Comparison of ENCODE assay signal across 8 cellular contexts in the genomic region with DNA sequence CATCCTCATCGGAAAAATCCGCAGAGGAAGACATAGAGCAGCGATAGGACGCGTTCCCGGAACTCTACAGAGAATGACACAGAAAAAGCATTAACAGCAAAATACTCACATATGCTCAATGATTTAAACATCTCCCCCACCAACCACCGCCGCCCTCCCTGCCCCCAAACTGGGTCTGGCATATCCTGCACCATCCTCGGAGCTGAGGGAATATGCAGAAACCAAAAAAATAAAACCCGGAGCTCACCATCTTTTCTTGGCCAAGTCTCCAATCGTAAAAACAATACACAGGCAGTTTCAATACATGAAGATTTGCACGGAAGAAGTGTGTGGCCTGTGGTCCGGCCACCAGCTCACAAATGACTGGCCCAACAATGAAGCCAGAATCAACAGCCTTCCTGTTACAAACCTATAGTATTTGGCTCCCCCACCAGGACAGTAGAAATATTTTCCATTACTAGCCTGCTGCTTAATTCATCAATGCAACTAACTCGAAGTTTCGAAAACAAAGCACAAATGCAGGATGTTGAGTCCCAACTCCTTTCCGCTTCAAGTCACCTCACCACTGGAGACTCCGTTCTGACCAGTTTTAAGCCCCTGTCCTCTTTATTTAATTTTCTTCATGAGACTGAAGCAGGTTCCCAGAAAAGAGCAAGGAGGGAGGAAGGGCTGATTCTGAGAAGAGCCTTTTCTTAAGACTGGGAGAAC.
DNase-seq lines count a peak whose midpoint lies in the region; ATAC-seq and TF ChIP-seq lines count a peak whose summit lies in the region.

No MANE protein-coding gene starts in this region.

- H3K4me3 ChIP-seq in CD4-positive, CD25-positive, alpha-beta regulatory T cell (ENCODE audit: low read depth, low read length), result peak overlapping the region; percentile 35
- peak overlapping the region; percentile 69 for H3K4me3 ChIP-seq in fibroblast of mammary gland (ENCODE audit: control insufficient read depth, low read depth, low read length)
- H3K4me3 ChIP-seq in muscle layer of duodenum (ENCODE audit: low read depth in 1 of 2, low read length in 2 of 2), result peak overlapping the region; percentile 65 to 84
- peak overlapping the region; percentile 42 to 49 for H3K4me3 ChIP-seq in vagina

- no peak for TF ChIP-seq POLR2A in vagina (IDR thresholded peaks at IDR 0.05)

- H3K27me3 ChIP-seq in CD4-positive, CD25-positive, alpha-beta regulatory T cell (ENCODE audit: control insufficient read depth, insufficient read depth, low read length), result peaks cover 11% of the 10 kb centered on the region
- H3K27me3 ChIP-seq in muscle layer of duodenum (ENCODE audit: low read depth, low read length), result no peaks in the 10 kb centered on the region
- H3K27me3 ChIP-seq in vagina, result no peaks in the 10 kb centered on the region

- H3K4me1 ChIP-seq in CD4-positive, CD25-positive, alpha-beta regulatory T cell (ENCODE audit: control insufficient read depth, insufficient read depth, low read length, poor library complexity, severe bottlenecking), result peaks cover 10% of the 10 kb centered on the region
- H3K4me1 ChIP-seq in muscle layer of duodenum (ENCODE audit: control insufficient read depth in 1 of 2, insufficient read depth in 2 of 2, low read length in 2 of 2) (peaks cover 0 to 28% of the 10 kb centered on the region in 2 donors), vagina (peaks cover 20% of the 10 kb centered on the region)

- no peaks in the 10 kb centered on the region for H3K36me3 ChIP-seq in CD4-positive, CD25-positive, alpha-beta regulatory T cell (ENCODE audit: control insufficient read depth, insufficient read depth, low read length)
- H3K36me3 ChIP-seq in muscle layer of duodenum (ENCODE audit: control insufficient read depth in 1 of 2, insufficient read depth in 2 of 2, low read length in 2 of 2) (no peaks in the 10 kb centered on the region), vagina (no peaks in the 10 kb centered on the region)

- H3K9me3 ChIP-seq in CD4-positive, CD25-positive, alpha-beta regulatory T cell (ENCODE audit: control insufficient read depth in 2 of 2, low read length in 2 of 2), result no peaks in the 10 kb centered on the region
- H3K9me3 ChIP-seq in muscle layer of duodenum (ENCODE audit: control insufficient read depth in 1 of 2, low read length in 2 of 2) (no peaks in the 10 kb centered on the region), vagina (no peaks in the 10 kb centered on the region)

- peak overlapping the region; percentile 12 to 84 (median 49) for H3K4me3 Mint-ChIP-seq in CD4-positive, CD25-positive, alpha-beta regulatory T cell
- H3K4me3 Mint-ChIP-seq in WTC11, result peak overlapping the region; percentile 94

- H3K36me3 Mint-ChIP-seq in CD4-positive, CD25-positive, alpha-beta regulatory T cell, result no peaks in the 10 kb centered on the region
- H3K36me3 Mint-ChIP-seq in WTC11, result peaks cover 4% of the 10 kb centered on the region; the same call in 1 of the 2 replicates

- H3K27ac ChIP-seq in CD4-positive, CD25-positive, alpha-beta regulatory T cell (ENCODE audit: insufficient read depth, low read length, poor library complexity, severe bottlenecking), result no peak overlapping the region
- H3K27ac ChIP-seq in muscle layer of duodenum (ENCODE audit: low read length), result peak overlapping the region; percentile 35
- peak overlapping the region; percentile 75 for H3K27ac ChIP-seq in vagina

- peaks cover 0 to 8% (median 0%) of the 10 kb centered on the region in 7 donors for H3K9me3 Mint-ChIP-seq in CD4-positive, CD25-positive, alpha-beta regulatory T cell
- H3K9me3 Mint-ChIP-seq in WTC11, result no peaks in the 10 kb centered on the region

- peak; percentile 25; the same call in 1 of the 2 replicates for TF ChIP-seq CTCF in WTC11 (IDR thresholded peaks at IDR 0.05)
- TF ChIP-seq CTCF in fibroblast of mammary gland (conservative IDR thresholded peaks at IDR 0.05; ENCODE audit: control insufficient read depth, insufficient read depth, low read depth, low read length), result peak; percentile 71
- TF ChIP-seq CTCF in vagina (IDR thresholded peaks at IDR 0.05), result peak; percentile 48 to 67 (median 55)

- peak overlapping the region in 1 of 3 donors; percentile 7 for H3K27ac Mint-ChIP-seq in CD4-positive, CD25-positive, alpha-beta regulatory T cell
- H3K27ac Mint-ChIP-seq in WTC11, result peak overlapping the region; percentile 96

- peak in 1 of 3 donors; percentile 64 for DNase-seq in CD4-positive, CD25-positive, alpha-beta regulatory T cell
- DNase-seq in NCI-H2081 treated with DMSO at 0.1 percent for 48 hours (lab: John Stamatoyannopoulos, UW), result peak; percentile 26
- DNase-seq in WTC11 (ENCODE audit: low spot score), result peak; percentile 19
- DNase-seq in fibroblast of mammary gland (ENCODE audit: low read depth), result peak; percentile 91
- DNase-seq in vagina (ENCODE audit: extremely low spot score in 2 of 2), result no peak

- intact Hi-C loops in vagina (cut with DNase I), result loop anchor here (5.0 kb wide), 1 partner anchor 219 kb away; no protein-coding TSS in a partner anchor

- ATAC-seq in CD4-positive, CD25-positive, alpha-beta regulatory T cell (ENCODE audit: low read depth in 2 of 2), result peak; percentile 50 to 55
- ATAC-seq in GM18517 (IDR thresholded peaks at IDR 0.05; ENCODE audit: unreplicated experiment) (peak; percentile 92), HG02885 (IDR thresholded peaks at IDR 0.05; ENCODE audit: poor library complexity, unreplicated experiment) (peak; percentile 96), WTC11 (peak; percentile 76)

- peaks cover 0 to 19% (median 12%) of the 10 kb centered on the region in 4 donors for H3K4me1 Mint-ChIP-seq in CD4-positive, CD25-positive, alpha-beta regulatory T cell
- peaks cover 50% of the 10 kb centered on the region for H3K4me1 Mint-ChIP-seq in WTC11

- CTCF ChIA-PET in WTC11 (lab: Charles Lee), result interaction anchor here (0.5 to 4.2 kb wide), 54 partner anchors 8 to 465 kb away, joined by 3 to 66 read pairs (median 4); partner anchors contain the start of gene DST

- POLR2A ChIA-PET in WTC11 (lab: Charles Lee), result interaction anchor here (0.8 kb wide), 1 partner anchor 7 kb away, joined by 3 read pairs; no protein-coding TSS in a partner anchor

- peaks cover 58% of the 10 kb centered on the region for H3K27me3 Mint-ChIP-seq in CD4-positive, CD25-positive, alpha-beta regulatory T cell
- no peaks in the 10 kb centered on the region; the same call in 1 of the 2 replicates for H3K27me3 Mint-ChIP-seq in WTC11 (ENCODE audit: low read depth)

TF ChIP-seq in WTC11, 78 proteins besides CTCF, POLR2A, EP300 and RAD21 (continues in another document):
- TF ChIP-seq, protein P1, sequence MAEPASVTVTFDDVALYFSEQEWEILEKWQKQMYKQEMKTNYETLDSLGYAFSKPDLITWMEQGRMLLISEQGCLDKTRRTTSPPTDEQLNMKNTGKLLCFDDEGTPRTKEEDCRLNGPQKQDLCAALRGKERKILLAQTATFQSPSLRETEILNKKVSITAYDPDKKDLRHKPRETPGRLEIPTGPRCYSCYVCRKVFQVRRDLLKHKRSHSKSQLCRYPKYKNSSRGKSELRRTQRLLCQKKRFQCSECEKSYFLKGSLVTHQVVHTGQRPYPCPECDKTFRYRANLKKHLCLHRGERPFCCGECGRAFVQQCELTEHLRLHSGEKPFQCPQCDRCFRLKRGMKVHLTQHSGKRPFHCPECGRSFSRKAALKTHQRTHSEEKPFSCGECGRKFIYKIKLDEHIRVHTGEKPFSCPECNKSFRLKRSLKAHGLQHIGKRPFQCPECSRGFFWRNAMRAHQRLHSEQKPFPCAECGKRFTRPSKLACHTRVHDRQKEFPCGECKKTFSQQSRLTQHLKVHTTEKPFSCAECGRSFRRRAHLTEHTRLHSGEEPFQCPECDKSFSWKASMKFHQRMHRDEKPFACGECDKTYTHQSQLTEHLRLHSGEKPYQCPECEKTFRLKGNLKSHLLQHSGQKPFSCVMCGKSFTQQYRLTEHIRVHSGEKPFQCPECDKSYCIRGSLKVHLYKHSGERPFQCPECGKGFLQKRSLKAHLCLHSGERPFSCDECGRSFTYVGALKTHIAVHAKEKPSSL (CRISPR knock-in tag; conservative IDR thresholded peaks at IDR 0.05), result no peak
- TF ChIP-seq SP1 (CRISPR knock-in tag; conservative IDR thresholded peaks at IDR 0.05) (0 out of 2 replicates have a peak, but pooled peaks have one; percentile 17), ZNF317 (CRISPR knock-in tag; IDR thresholded peaks at IDR 0.05; ENCODE audit: borderline replicate concordance, low read depth) (no peak), FOXP1 (CRISPR knock-in tag; IDR thresholded peaks at IDR 0.05; ENCODE audit: borderline replicate concordance) (no peak), FOXK1 (CRISPR knock-in tag; IDR thresholded peaks at IDR 0.05) (0 out of 2 replicates have a peak, but pooled peaks have one; percentile 27), FOXP4 (CRISPR knock-in tag; IDR thresholded peaks at IDR 0.05) (no peak)
- TF ChIP-seq, protein P2, sequence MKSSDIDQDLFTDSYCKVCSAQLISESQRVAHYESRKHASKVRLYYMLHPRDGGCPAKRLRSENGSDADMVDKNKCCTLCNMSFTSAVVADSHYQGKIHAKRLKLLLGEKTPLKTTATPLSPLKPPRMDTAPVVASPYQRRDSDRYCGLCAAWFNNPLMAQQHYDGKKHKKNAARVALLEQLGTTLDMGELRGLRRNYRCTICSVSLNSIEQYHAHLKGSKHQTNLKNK (CRISPR knock-in tag; IDR thresholded peaks at IDR 0.05), result no peak

Comparison
In these comparisons a context has a peak if more than half of its experiments do, and no peak if none do; other contexts are left out.
1. DNase-seq: peak in NCI-H2081 treated with DMSO at 0.1 percent for 48 hours (single experiment), WTC11 (single experiment) and fibroblast of mammary gland (single experiment); none in vagina (0 of 2).
2. Peak in every context shown above with its lines, with median percentiles within 50 percentile points of each other: ATAC-seq, H3K4me3 ChIP-seq and CTCF ChIP-seq.